In the genomic region with DNA sequence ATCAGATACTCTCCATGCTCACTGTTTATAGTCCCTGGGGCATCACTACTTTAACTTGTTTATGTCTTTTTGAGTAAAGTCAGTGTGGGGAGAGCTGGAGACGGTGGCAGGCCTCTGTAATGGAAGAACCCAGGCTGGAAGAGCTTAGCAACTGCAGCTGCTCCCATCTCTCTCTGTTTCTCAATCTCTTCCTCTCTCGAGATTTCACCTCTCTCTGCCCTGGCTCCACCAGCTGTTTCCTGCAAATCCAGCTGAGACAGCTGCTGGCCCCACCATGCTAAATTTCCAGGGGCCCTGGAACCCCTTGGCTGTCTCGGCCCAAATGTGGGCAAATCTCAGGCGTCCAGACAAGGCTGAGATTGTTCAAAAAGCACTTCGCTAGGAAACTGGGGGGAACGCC, we compare ENCODE assay signal across 16 cellular contexts. TPM values are rescaled to one million over a fixed set of nuclear protein-coding genes. Genes with fewer than 3 reads are reported as not detected.
DNase-seq lines count a peak whose midpoint lies in the region; ATAC-seq and TF ChIP-seq lines count a peak whose summit lies in the region.
"Had no signal": no experiment of that assay in that cellular context is flagged by ENCODE, and none has a peak within 500 bp of the region (broad histone marks: within the 10 kb centered on the region; RNA-seq: fewer than 3 reads in every experiment).

No MANE protein-coding gene starts in this region.

- H3K9ac ChIP-seq in BLaER1 treated with 17β-estradiol and CSF1 and Interleukin-3, amounts not matched to agents 10 nM and 100 nM = peak overlapping the region in 4 of 11 experiments; percentile 36 to 62 (median 54); a peak in 7 of 22 replicates

- H3K27me3 Mint-ChIP-seq in WTC11 (ENCODE audit: low read depth) = peaks cover 6% of the 10 kb centered on the region; the same call in 1 of the 2 replicates

- H3K36me3 Mint-ChIP-seq in WTC11 = no peaks in the 10 kb centered on the region
- H3K36me3 Mint-ChIP-seq: activated CD8-positive, alpha-beta memory T cell treated with anti-CD3 and anti-CD28 coated beads, Interleukin-2, amount 10 ng/mL, durations not matched to agents 7 days and 5 days had no signal

- no peak overlapping the region for H3K4me3 Mint-ChIP-seq in WTC11
- H3K4me3 Mint-ChIP-seq: activated CD8-positive, alpha-beta memory T cell treated with anti-CD3 and anti-CD28 coated beads, Interleukin-2, amount 10 ng/mL, durations not matched to agents 7 days and 5 days; effector memory CD8-positive, alpha-beta T cell had no signal

- H3K4me2 ChIP-seq in BLaER1 treated with 17β-estradiol and CSF1 and Interleukin-3, amounts not matched to agents 10 nM and 100 nM = peak overlapping the region; percentile 38 to 77 (median 66)
- H3K4me2 ChIP-seq: smooth muscle cell had no signal

- no peak overlapping the region for H3K4me3 ChIP-seq in BLaER1 treated with 17β-estradiol and CSF1 and Interleukin-3, amounts not matched to agents 10 nM and 100 nM
- H3K4me3 ChIP-seq in coronary artery = no peak overlapping the region
- no peak overlapping the region for H3K4me3 ChIP-seq in right cardiac atrium (ENCODE audit: low read length)
- no peak overlapping the region for H3K4me3 ChIP-seq in psoas muscle
- H3K4me3 ChIP-seq: pancreas, smooth muscle cell had no signal

- POLR2A ChIA-PET in WTC11 (lab: Charles Lee) = no interaction called here

- TF ChIP-seq CTCF in coronary artery (IDR thresholded peaks at IDR 0.05) (no peak), psoas muscle (IDR thresholded peaks at IDR 0.05) (no peak), WTC11 (IDR thresholded peaks at IDR 0.05) (no peak)

- DNase-seq in coronary artery (ENCODE audit: low spot score) (peak; percentile 50), right cardiac atrium (peak; percentile 48 to 73 (median 67)), psoas muscle (peak in 1 of 2 donors; percentile 62), NCI-H510A treated with DMSO at 0.1 percent for 48 hours (lab: John Stamatoyannopoulos, UW) (no peak), KBM-7 (no peak), WTC11 (ENCODE audit: low spot score) (no peak), NCI-H524 (lab: John Stamatoyannopoulos, UW) (no peak)
- DNase-seq: activated CD8-positive, alpha-beta memory T cell treated with anti-CD3 and anti-CD28 coated beads, Interleukin-2, amount 10 ng/mL, durations not matched to agents 7 days and 5 days; activated gamma-delta T cell; central memory CD4-positive, alpha-beta T cell; effector memory CD8-positive, alpha-beta T cell; Kasumi-1; left colon; pancreas had no signal

- no peaks in the 10 kb centered on the region for H3K9me3 ChIP-seq in BLaER1 treated with 17β-estradiol and CSF1 and Interleukin-3, amounts not matched to agents 10 nM and 100 nM (replicated peaks in 1 of 11)
- H3K9me3 ChIP-seq in right cardiac atrium (ENCODE audit: control insufficient read depth, low read length) (no peaks in the 10 kb centered on the region), psoas muscle (no peaks in the 10 kb centered on the region)
- H3K9me3 ChIP-seq: pancreas had no signal

- H3K27me3 ChIP-seq in BLaER1 treated with 17β-estradiol and CSF1 and Interleukin-3, amounts not matched to agents 10 nM and 100 nM = no peaks in the 10 kb centered on the region
- H3K27me3 ChIP-seq in right cardiac atrium (ENCODE audit: control insufficient read depth, insufficient read depth) = no peaks in the 10 kb centered on the region
- peaks cover 0 to 31% (median 3%) of the 10 kb centered on the region in 3 donors for H3K27me3 ChIP-seq in psoas muscle (ENCODE audit: insufficient read depth in 3 of 3, low read length in 2 of 3)
- H3K27me3 ChIP-seq: pancreas had no signal

- ATAC-seq in right cardiac atrium (peak; percentile 55 to 60), psoas muscle (peak; percentile 48 to 66 (median 52)), WTC11 (no peak)
- ATAC-seq: activated CD8-positive, alpha-beta memory T cell treated with anti-CD3 and anti-CD28 coated beads, Interleukin-2, amount 10 ng/mL, durations not matched to agents 7 days and 5 days; effector memory CD8-positive, alpha-beta T cell; left colon had no signal

- no peaks in the 10 kb centered on the region for H3K36me3 ChIP-seq in BLaER1 treated with 17β-estradiol and CSF1 and Interleukin-3, amounts not matched to agents 10 nM and 100 nM
- no peaks in the 10 kb centered on the region for H3K36me3 ChIP-seq in psoas muscle (ENCODE audit: insufficient read depth in 1 of 2, low read depth in 1 of 2)
- H3K36me3 ChIP-seq: pancreas had no signal

- intact Hi-C loops in right cardiac atrium (cut with DNase I) (no loop called here), psoas muscle (cut with DNase I) (no loop called here)

- in situ Hi-C loops in KBM-7 (cut with MboI; ENCODE audit: low pct_unique_long_range_greater_than_20kb, low sequenced_read_pairs) = no loop called here

- no peaks in the 10 kb centered on the region for H3K9me3 Mint-ChIP-seq in WTC11
- H3K9me3 Mint-ChIP-seq: effector memory CD8-positive, alpha-beta T cell had no signal

- peaks cover 14% of the 10 kb centered on the region for H3K4me1 Mint-ChIP-seq in WTC11
- H3K4me1 Mint-ChIP-seq: activated CD8-positive, alpha-beta memory T cell treated with anti-CD3 and anti-CD28 coated beads, Interleukin-2, amount 10 ng/mL, durations not matched to agents 7 days and 5 days had no signal

- 38% methylated on average over 6 of the region's 6 CpGs for WGBS in right cardiac atrium
- WGBS in psoas muscle, 3 donors = 33 to 43% (median 42%) methylated on average over 6 of the region's 6 CpGs

- no peak overlapping the region for H3K27ac Mint-ChIP-seq in WTC11
- H3K27ac Mint-ChIP-seq: activated CD8-positive, alpha-beta memory T cell treated with anti-CD3 and anti-CD28 coated beads, Interleukin-2, amount 10 ng/mL, durations not matched to agents 7 days and 5 days; effector memory CD8-positive, alpha-beta T cell had no signal

- H3K4me1 ChIP-seq in BLaER1 treated with 17β-estradiol and CSF1 and Interleukin-3, amounts not matched to agents 10 nM and 100 nM = peaks cover 11 to 34% (median 22%) of the 10 kb centered on the region in 10 experiments
- no peaks in the 10 kb centered on the region for H3K4me1 ChIP-seq in right cardiac atrium (ENCODE audit: control insufficient read depth, insufficient read depth, low read length)
- no peaks in the 10 kb centered on the region for H3K4me1 ChIP-seq in psoas muscle
- H3K4me1 ChIP-seq: pancreas had no signal

- peak overlapping the region in 7 of 11 experiments; percentile 17 to 83 (median 73); a peak in 13 of 22 replicates for H3K27ac ChIP-seq in BLaER1 treated with 17β-estradiol and CSF1 and Interleukin-3, amounts not matched to agents 10 nM and 100 nM
- H3K27ac ChIP-seq in coronary artery = no peak overlapping the region
- H3K27ac ChIP-seq in right cardiac atrium (ENCODE audit: low read length) = no peak overlapping the region
- peak overlapping the region; percentile 1 for H3K27ac ChIP-seq in psoas muscle
- H3K27ac ChIP-seq: pancreas had no signal

- no peaks in the 10 kb centered on the region for H4K20me1 ChIP-seq in BLaER1 treated with 17β-estradiol and CSF1 and Interleukin-3, amounts not matched to agents 10 nM and 100 nM

- CTCF ChIA-PET in WTC11 (lab: Charles Lee) = interaction anchor here (0.6 to 4.3 kb wide), 4 partner anchors 10 to 325 kb away, joined by 3 to 73 read pairs (median 3); no protein-coding TSS in a partner anchor

TF ChIP-seq in WTC11, 78 proteins besides CTCF, POLR2A, EP300 and RAD21:
- TF ChIP-seq ZNF396 (CRISPR knock-in tag; IDR thresholded peaks at IDR 0.05; ENCODE audit: borderline replicate concordance) (no peak), MXD4 (CRISPR knock-in tag; IDR thresholded peaks at IDR 0.05; ENCODE audit: borderline replicate concordance) (no peak), GRHL2 (CRISPR knock-in tag; IDR thresholded peaks at IDR 0.05; ENCODE audit: insufficient replicate concordance, severe bottlenecking) (no peak), ZNF138 (CRISPR knock-in tag; conservative IDR thresholded peaks at IDR 0.05) (no peak), E2F5 (CRISPR knock-in tag; IDR thresholded peaks at IDR 0.05) (no peak), USF2 (CRISPR knock-in tag; IDR thresholded peaks at IDR 0.05) (no peak), SMAD4 (CRISPR knock-in tag; IDR thresholded peaks at IDR 0.05) (no peak), FOXJ3 (CRISPR knock-in tag; IDR thresholded peaks at IDR 0.05; ENCODE audit: borderline replicate concordance) (no peak)

RNA-seq across cellular contexts. Expression of gene SLF2, which starts 25.8 kb away (rescaled TPM):
- total RNA-seq in right cardiac atrium (10 to 100 TPM; 15.8 to 22.6 (median 20.5) TPM), psoas muscle (10 to 100 TPM; 11.5 to 26.9 (median 21.0) TPM), WTC11 (2021) (14.3 to 17.3 TPM (median 16.8 TPM) in 3 replicates)
- polyA plus RNA-seq in right cardiac atrium (7.4 TPM), psoas muscle (10 to 100 TPM in 2 of 3 donors, 1 to 10 TPM in 1; 8.0 to 20.3 (median 11.5) TPM)

Comparison
In these comparisons a context has a peak if more than half of its experiments do, and no peak if none do; other contexts are left out.
1. H3K27ac ChIP-seq: peak in BLaER1 treated with 17β-estradiol and CSF1 and Interleukin-3, amounts not matched to agents 10 nM and 100 nM (7 of 11) and psoas muscle (single experiment); none in coronary artery (0 of 2) and right cardiac atrium (single experiment).
2. DNase-seq: peak in coronary artery (single experiment) and right cardiac atrium (3 of 3); none in NCI-H510A treated with DMSO at 0.1 percent for 48 hours (single experiment), KBM-7 (single experiment), WTC11 (single experiment) and NCI-H524 (0 of 2).